8 cellular contexts compared by ENCODE assay signal in the genomic region with DNA sequence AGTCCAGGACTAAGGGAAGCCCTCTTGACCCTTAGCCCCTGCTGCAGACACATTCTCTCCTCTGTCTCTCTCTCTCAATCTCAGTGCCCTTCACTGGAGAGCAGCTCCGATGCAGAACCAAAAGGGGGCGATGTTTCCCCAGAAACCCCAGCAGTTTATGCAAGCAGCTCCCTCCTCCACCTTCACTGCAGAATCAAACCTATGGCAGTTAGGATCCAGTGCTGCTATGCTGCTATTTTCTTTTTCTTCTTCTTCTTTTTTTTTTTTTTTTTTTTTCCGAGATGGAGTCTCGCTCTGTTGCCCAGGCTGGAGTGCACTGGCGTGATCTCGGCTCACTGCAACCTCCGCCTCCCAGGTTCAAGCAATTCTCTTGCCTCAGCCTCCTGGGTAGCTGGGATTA. TPM values are rescaled to one million over a fixed set of nuclear protein-coding genes. Genes with fewer than 3 reads are reported as not detected.
A peak's percentile ranks its signal among the peaks of the same experiment; 100 is the strongest.
DNase-seq lines count a peak whose midpoint lies in the region; ATAC-seq, FAIRE-seq and TF ChIP-seq lines count a peak whose summit lies in the region.
"Not testable (repeated sequence)": the region's sequence is repeated elsewhere in the genome, so short reads cannot be mapped to it uniquely, and the experiment has no call there.

No MANE protein-coding gene starts in this region.

- H3K4me3 ChIP-seq in OCI-LY3 (ENCODE audit: low read length); bronchial epithelial cell (ENCODE audit: low read depth, low read length); hepatocyte; thoracic aorta: not testable (repeated sequence)

- not testable (repeated sequence) for H4K20me1 ChIP-seq in OCI-LY3 (ENCODE audit: insufficient read depth, low read length); hepatocyte (ENCODE audit: insufficient read depth, poor library complexity, severe bottlenecking)

- peak; percentile 82 for DNase-seq in Daoy (ENCODE audit: low read depth)
- peak; percentile 82 for DNase-seq in LHCN-M2 (ENCODE audit: low read depth)
- DNase-seq in activated CD4-positive, alpha-beta T cell treated with anti-CD3 and anti-CD28 coated beads, Interleukin-2, amount 50 U/mL, for 24 hours (ENCODE audit: low read depth in 1 of 2, low spot score in 1 of 2) = peak; percentile 55 to 84
- peak; percentile 74 for DNase-seq in bronchial epithelial cell (ENCODE audit: low read depth)
- DNase-seq in hepatocyte (ENCODE audit: low spot score) = peak; percentile 92
- peak; percentile 69 for DNase-seq in pulmonary artery endothelial cell (ENCODE audit: low read depth, low spot score)
- not testable (repeated sequence) for DNase-seq in thoracic aorta (ENCODE audit: low spot score)

- not testable (repeated sequence) for H3K9ac ChIP-seq in OCI-LY3 (ENCODE audit: low read length)

- not testable (repeated sequence) for H3K4me1 ChIP-seq in OCI-LY3 (ENCODE audit: low read length); hepatocyte (ENCODE audit: insufficient read depth); thoracic aorta (ENCODE audit: control insufficient read depth in 1 of 2, low read depth in 2 of 2)

- peak; percentile 95 for ATAC-seq in thoracic aorta (ENCODE audit: insufficient number of reproducible peaks, low FRiP score, low read depth)

- not testable (repeated sequence) for H3K4me2 ChIP-seq in OCI-LY3 (ENCODE audit: low read length); hepatocyte

- peak; percentile 92 for TF ChIP-seq CTCF in OCI-LY3 (IDR thresholded peaks at IDR 0.05; ENCODE audit: low read depth, low read length)
- peak; percentile 93 for TF ChIP-seq CTCF in bronchial epithelial cell (IDR thresholded peaks at IDR 0.05; ENCODE audit: insufficient read depth, low read length, severe bottlenecking)
- peak; percentile 90 for TF ChIP-seq CTCF in hepatocyte (IDR thresholded peaks at IDR 0.05; ENCODE audit: poor library complexity)
- peak; percentile 80 for TF ChIP-seq CTCF in thoracic aorta (IDR thresholded peaks at IDR 0.05)

- not testable (repeated sequence) for H3K79me2 ChIP-seq in OCI-LY3 (ENCODE audit: low read length); hepatocyte

- FAIRE-seq in bronchial epithelial cell (lab: Jason Lieb, UNC) = not testable (repeated sequence)

- not testable (repeated sequence) for H3K9me3 ChIP-seq in OCI-LY3 (ENCODE audit: insufficient read depth, low read length); hepatocyte (ENCODE audit: low read depth); thoracic aorta

- not testable (repeated sequence) for H3K27ac ChIP-seq in OCI-LY3 (ENCODE audit: low read length); hepatocyte; thoracic aorta

- not testable (repeated sequence) for H2AFZ ChIP-seq in OCI-LY3 (ENCODE audit: low read depth, low read length); hepatocyte

- H3K9me2 ChIP-seq in hepatocyte (replicated peaks; ENCODE audit: insufficient read depth) = not testable (repeated sequence)

- H3K36me3 ChIP-seq in OCI-LY3 (replicated peaks; ENCODE audit: low read depth, low read length); hepatocyte (replicated peaks; ENCODE audit: insufficient read depth, low read depth); thoracic aorta: not testable (repeated sequence)
- peaks cover 18% of the 10 kb centered on the region for H3K36me3 ChIP-seq in bronchial epithelial cell (ENCODE audit: control insufficient read depth, insufficient read depth, low read length)

- not testable (repeated sequence) for H3K27me3 ChIP-seq in OCI-LY3 (ENCODE audit: low read depth, low read length); bronchial epithelial cell (ENCODE audit: control insufficient read depth, insufficient read depth, low read length); hepatocyte; thoracic aorta (replicated peaks; ENCODE audit: insufficient read depth)

- 55% methylated on average over 5 of the region's 7 CpGs for WGBS in hepatocyte (ENCODE audit: low lambda C conversion rate, missing lambda C conversion rate)

RNA-seq across cellular contexts. Expression of a gene that starts 11.3 kb away (rescaled TPM):
- 0.77 and 5.0 TPM in 2 replicates for total RNA-seq in Daoy (2014; rRNA removed; shearing (Covaris generic))
- total RNA-seq in LHCN-M2 (2014; rRNA removed) (not detected in 2 replicates), bronchial epithelial cell (13.3 and 23.4 TPM in 2 replicates), hepatocyte (8.5 and 11.6 TPM in 2 replicates), pulmonary artery endothelial cell (under 0.01 and 0.32 TPM in 2 replicates), thoracic aorta (10 to 100 TPM in 1 of 2 donors, 1 to 10 TPM in 1; 2.3 to 12.4 TPM)
- polyA plus RNA-seq in LHCN-M2 (2012) = not detected
- 23.7 and 26.0 TPM in 2 replicates for polyA plus RNA-seq in hepatocyte

RNA-seq across cellular contexts. Expression of a gene that starts 14.7 kb away (rescaled TPM):
- 170 and 174 TPM in 2 replicates for total RNA-seq in Daoy (2014; rRNA removed; shearing (Covaris generic))
- total RNA-seq in LHCN-M2 (2014; rRNA removed) (254 and 297 TPM in 2 replicates), bronchial epithelial cell (19.5 and 23.7 TPM in 2 replicates), hepatocyte (35.0 and 45.9 TPM in 2 replicates), pulmonary artery endothelial cell (177 and 238 TPM in 2 replicates), thoracic aorta (100 to 1,000 TPM; 138 to 157 TPM)
- 263 TPM for polyA plus RNA-seq in LHCN-M2 (2012)
- polyA plus RNA-seq in hepatocyte = 15.0 and 17.3 TPM in 2 replicates

RNA-seq across cellular contexts. Expression of a gene that starts 59.8 kb away (rescaled TPM):
- total RNA-seq in Daoy (2014; rRNA removed; shearing (Covaris generic)) = 148 and 172 TPM in 2 replicates
- total RNA-seq in LHCN-M2 (2014; rRNA removed) (153 and 159 TPM in 2 replicates), bronchial epithelial cell (41.9 and 43.5 TPM in 2 replicates), hepatocyte (92.8 and 98.5 TPM in 2 replicates), pulmonary artery endothelial cell (76.9 and 85.7 TPM in 2 replicates), thoracic aorta (100 to 1,000 TPM; 142 to 147 TPM)
- polyA plus RNA-seq in LHCN-M2 (2012) = 140 TPM
- polyA plus RNA-seq in hepatocyte = 111 and 115 TPM in 2 replicates
